ENCODE assay signal across 27 cellular contexts in genomic region chr12:51208016-51208660, GRCh38.
"Had no signal": no experiment of that assay in that cellular context is flagged by ENCODE, and none has a peak within 500 bp of the region (broad histone marks: within the 10 kb centered on the region; RNA-seq: fewer than 3 reads in every experiment).

No MANE protein-coding gene starts in this region.

- H3K9me3 ChIP-seq: ascending aorta, body of pancreas had no signal

- H3K27me3 Mint-ChIP-seq: activated CD8-positive, alpha-beta T cell treated with anti-CD3 and anti-CD28 coated beads for 36 hours; activated naive CD4-positive, alpha-beta T cell treated with anti-CD3 and anti-CD28 coated beads, Interleukin-2, amount 50 U/mL, for 24 hours; activated naive CD8-positive, alpha-beta T cell treated with anti-CD3 and anti-CD28 coated beads, Interleukin-2, amount 50 U/mL, for 24 hours; T-cell had no signal

- H3K27me3 ChIP-seq: ascending aorta, body of pancreas had no signal

- H3K4me3 Mint-ChIP-seq: activated CD8-positive, alpha-beta T cell treated with anti-CD3 and anti-CD28 coated beads for 36 hours; activated naive CD4-positive, alpha-beta T cell treated with anti-CD3 and anti-CD28 coated beads, Interleukin-2, amount 50 U/mL, for 24 hours; activated naive CD8-positive, alpha-beta T cell treated with anti-CD3 and anti-CD28 coated beads, Interleukin-2, amount 50 U/mL, for 24 hours; T-cell had no signal

- H3K27ac ChIP-seq: ascending aorta, body of pancreas, SK-N-MC, WERI-Rb-1 had no signal

- H3K27ac Mint-ChIP-seq: activated CD8-positive, alpha-beta T cell treated with anti-CD3 and anti-CD28 coated beads for 36 hours; activated naive CD8-positive, alpha-beta T cell treated with anti-CD3 and anti-CD28 coated beads, Interleukin-2, amount 50 U/mL, for 24 hours had no signal

- H3K4me3 ChIP-seq: ascending aorta, body of pancreas, SK-N-MC had no signal

- H3K9me3 Mint-ChIP-seq: activated CD8-positive, alpha-beta T cell treated with anti-CD3 and anti-CD28 coated beads for 36 hours; activated naive CD4-positive, alpha-beta T cell treated with anti-CD3 and anti-CD28 coated beads, Interleukin-2, amount 50 U/mL, for 24 hours; activated naive CD8-positive, alpha-beta T cell treated with anti-CD3 and anti-CD28 coated beads, Interleukin-2, amount 50 U/mL, for 24 hours; T-cell had no signal

- ATAC-seq: activated CD4-positive, CD25-positive, alpha-beta regulatory T cell treated with anti-CD3 and anti-CD28 coated beads, Interleukin-2, amount 50 U/mL, for 24 hours; activated CD8-positive, alpha-beta T cell treated with anti-CD3 and anti-CD28 coated beads for 36 hours; activated naive CD8-positive, alpha-beta T cell treated with anti-CD3 and anti-CD28 coated beads, Interleukin-2, amount 50 U/mL, for 24 hours; body of pancreas; Panc1; Right ventricle myocardium inferior; T-cell had no signal

- DNase-seq: activated CD4-positive, alpha-beta T cell treated with anti-CD3 and anti-CD28 coated beads for 4 hours; activated CD8-positive, alpha-beta memory T cell treated with anti-CD3 and anti-CD28 coated beads, Interleukin-2, amount 50 U/mL, for 4 hours; activated CD8-positive, alpha-beta T cell treated with anti-CD3 and anti-CD28 coated beads for 36 hours; activated naive CD8-positive, alpha-beta T cell treated with anti-CD3 and anti-CD28 coated beads, Interleukin-2, amount 50 U/mL, for 24 hours; amniotic stem cell; body of pancreas; Kasumi-1; KBM-7; NCI-H1105 treated with DMSO at 0.1 percent for 48 hours; NCI-H1436 treated with DMSO at 0.1 percent for 48 hours; NCI-H187; NCI-H2081; NCI-H446; NCI-H524; NCI-H774; NK-92 treated with Interleukin-12 subunit alpha and Interleukin-12 subunit beta, amount 100 ng/mL, for 24 hours; OCI-M1; RPMI8226; T-cell; T-helper 2 cell; WERI-Rb-1 had no signal

- H3K4me1 ChIP-seq: ascending aorta, body of pancreas had no signal
